20 cellular contexts compared by ENCODE assay signal in the genomic region with DNA sequence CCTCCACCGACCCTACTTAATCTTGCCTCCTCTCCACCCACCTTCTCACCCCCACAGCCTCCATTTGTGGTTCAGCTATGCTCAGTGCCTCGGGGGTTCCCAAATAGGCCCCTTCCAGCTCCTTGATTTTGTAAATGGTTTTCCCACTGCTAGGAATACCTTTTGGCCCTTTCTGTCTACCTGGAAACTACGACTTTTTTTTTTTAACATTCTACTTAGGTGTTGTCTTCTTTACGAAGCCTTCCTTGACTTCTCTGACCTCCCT. TPM values are rescaled to one million over a fixed set of nuclear protein-coding genes. Genes with fewer than 3 reads are reported as not detected.
DNase-seq lines count a peak whose midpoint lies in the region; ATAC-seq, FAIRE-seq and TF ChIP-seq lines count a peak whose summit lies in the region.
"Had no signal": no experiment of that assay in that cellular context is flagged by ENCODE, and none has a peak within 500 bp of the region (broad histone marks: within the 10 kb centered on the region; RNA-seq: fewer than 3 reads in every experiment).

No MANE protein-coding gene starts in this region.

- in situ Hi-C loops in GM12878 (cut with MboI) = no loop called here

- ATAC-seq in natural killer cell treated with Interleukin-12 subunit alpha and Interleukin-12 subunit beta and Interleukin-15 and Interleukin-18, amount 100 ng/mL, for 72 hours = no peak
- ATAC-seq in natural killer cell = no peak
- ATAC-seq in GM12878 = no peak
- no peak for ATAC-seq in GM18868 (IDR thresholded peaks at IDR 0.05; ENCODE audit: unreplicated experiment)
- ATAC-seq: esophagus mucosa had no signal

- TF ChIP-seq CTCF in natural killer cell (IDR thresholded peaks at IDR 0.05) = no peak
- TF ChIP-seq CTCF in GM12878 (IDR thresholded peaks at IDR 0.05 in 2 of 3, conservative IDR thresholded peaks at IDR 0.05 in 1 of 3; ENCODE audit: control insufficient read depth in 2 of 3, extremely low read depth in 1 of 3, insufficient read depth in 1 of 3, low read depth in 3 of 3, low read length in 3 of 3) = no peak
- TF ChIP-seq CTCF in vagina (IDR thresholded peaks at IDR 0.05) = no peak

- TF ChIP-seq RAD21 in GM12878 (IDR thresholded peaks at IDR 0.05; ENCODE audit: insufficient read depth, low read depth, low read length) = no peak

- H3K27me3 ChIP-seq in GM12878 (replicated peaks in 1 of 2; ENCODE audit: control insufficient read depth in 2 of 2, insufficient read depth in 2 of 2, low read length in 1 of 2) (no peaks in the 10 kb centered on the region), muscle layer of duodenum (ENCODE audit: low read depth, low read length) (no peaks in the 10 kb centered on the region), vagina (no peaks in the 10 kb centered on the region)
- H3K27me3 ChIP-seq: neutrophil had no signal

- H3K4me1 ChIP-seq in GM12878 (ENCODE audit: control insufficient read depth, insufficient read depth, low read length) (peaks cover 60% of the 10 kb centered on the region), muscle layer of duodenum (ENCODE audit: control insufficient read depth in 1 of 2, insufficient read depth in 2 of 2, low read length in 2 of 2) (peaks cover 0 to 17% of the 10 kb centered on the region in 2 donors), vagina (peaks cover 43% of the 10 kb centered on the region)

- H3K79me2 ChIP-seq in GM12878 (ENCODE audit: control insufficient read depth, insufficient read depth, low read length) = peaks cover 10% of the 10 kb centered on the region

- FAIRE-seq in GM12878 (lab: Jason Lieb, UNC) = no peak

- no peak for TF ChIP-seq POLR2A in GM12878 (IDR thresholded peaks at IDR 0.05; ENCODE audit: low read depth, low read length)
- TF ChIP-seq POLR2A in vagina (IDR thresholded peaks at IDR 0.05) = no peak

- no peak for DNase-seq in natural killer cell treated with Interleukin-12 subunit alpha and Interleukin-12 subunit beta and Interleukin-15 and Interleukin-18, amount 100 ng/mL, for 72 hours (ENCODE audit: low spot score)
- DNase-seq in natural killer cell (no peak), GM12878 (ENCODE audit: low read depth, low spot score) (no peak), vagina (ENCODE audit: extremely low spot score in 2 of 2) (no peak), ureter (ENCODE audit: low spot score) (no peak), NCI-H1048 (lab: John Stamatoyannopoulos, UW) (no peak)
- DNase-seq: activated CD4-positive, alpha-beta T cell treated with anti-CD3 and anti-CD28 coated beads, Interleukin-2, amount 50 U/mL, for 4 hours; activated CD8-positive, alpha-beta memory T cell treated with anti-CD3 and anti-CD28 coated beads, Interleukin-2, amount 50 U/mL, for 48 hours; activated gamma-delta T cell; amniotic stem cell; effector CD4-positive, alpha-beta T cell; GM23248; NCI-H1417 treated with DMSO at 0.1 percent for 48 hours; NCI-H526; stimulated activated CD4-positive, alpha-beta T cell treated with anti-CD3 and anti-CD28 coated beads, Interleukin-4, amount 100 ng/mL, for 4 hours had no signal

- peak overlapping the region; percentile 97 for H3K27ac ChIP-seq in GM12878 (ENCODE audit: control insufficient read depth, insufficient read depth)
- peak overlapping the region; percentile 76 for H3K27ac ChIP-seq in muscle layer of duodenum (ENCODE audit: low read length)
- peak overlapping the region; percentile 53 for H3K27ac ChIP-seq in vagina
- H3K27ac ChIP-seq: C4-2B, GM23248, neutrophil had no signal

- no peak overlapping the region for H2AFZ ChIP-seq in GM12878 (ENCODE audit: control insufficient read depth, low read depth, low read length)
- H2AFZ ChIP-seq: GM23248 had no signal

- POLR2A ChIA-PET in GM12878 (lab: Charles Lee) = interaction anchor here (1.1 to 7.4 kb wide), 8 partner anchors 7 to 271 kb away, joined by 3 to 145 read pairs (median 32); a partner anchor contains a TSS

- intact Hi-C loops in natural killer cell (cut with micrococcal nuclease) (no loop called here), GM12878 (cut with micrococcal nuclease; ENCODE audit: unreplicated experiment) (no loop called here), vagina (cut with DNase I) (no loop called here)

- H3K9me3 ChIP-seq in GM12878 (replicated peaks; ENCODE audit: control insufficient read depth, insufficient read depth, low read length) (no peaks in the 10 kb centered on the region), muscle layer of duodenum (ENCODE audit: control insufficient read depth in 1 of 2, low read length in 2 of 2) (no peaks in the 10 kb centered on the region), vagina (no peaks in the 10 kb centered on the region)
- H3K9me3 ChIP-seq: neutrophil had no signal

- CTCF ChIA-PET in GM12878 (lab: Yijun Ruan, JAX) = interaction anchor here (0.9 to 6.8 kb wide), 10 partner anchors 8 to 52 kb away, joined by 3 to 70 read pairs (median 6); no protein-coding TSS in a partner anchor

- H3K4me3 Mint-ChIP-seq in natural killer cell treated with Interleukin-12 subunit alpha and Interleukin-12 subunit beta and Interleukin-15 and Interleukin-18, amount 100 ng/mL, for 72 hours = no peak overlapping the region
- no peak overlapping the region for H3K4me3 Mint-ChIP-seq in natural killer cell

- no TSS peak for BruUV-seq in GM12878 (replicated peaks; lab: Mats Ljungman, UMichigan)

- TF ChIP-seq EP300 in GM12878 (IDR thresholded peaks at IDR 0.05; ENCODE audit: borderline replicate concordance in 1 of 2, control insufficient read depth in 1 of 2, low read depth in 2 of 2, low read length in 2 of 2) = no peak

- H3K4me2 ChIP-seq in GM12878 (ENCODE audit: control insufficient read depth, insufficient read depth) = peak overlapping the region; percentile 63; the same call in 1 of the 2 replicates

- H3K27me3 Mint-ChIP-seq in natural killer cell treated with Interleukin-12 subunit alpha and Interleukin-12 subunit beta and Interleukin-15 and Interleukin-18, amount 100 ng/mL, for 72 hours = peaks cover 0 to 13% of the 10 kb centered on the region in 2 donors
- H3K27me3 Mint-ChIP-seq in natural killer cell (ENCODE audit: low read depth in 2 of 2) = peaks cover 20 to 23% of the 10 kb centered on the region in 2 donors

- H3K36me3 ChIP-seq in GM12878 (ENCODE audit: control insufficient read depth in 2 of 2, insufficient read depth in 2 of 2, low read length in 1 of 2) (no peaks in the 10 kb centered on the region), muscle layer of duodenum (ENCODE audit: control insufficient read depth in 1 of 2, insufficient read depth in 2 of 2, low read length in 2 of 2) (no peaks in the 10 kb centered on the region), vagina (no peaks in the 10 kb centered on the region)
- H3K36me3 ChIP-seq: neutrophil had no signal

- 81% methylated on average over 4 of the region's 4 CpGs for WGBS in GM12878 (ENCODE audit: insufficient coverage, insufficient replicate concordance, low lambda C conversion rate, missing lambda C conversion rate)

- H3K27ac Mint-ChIP-seq in natural killer cell treated with Interleukin-12 subunit alpha and Interleukin-12 subunit beta and Interleukin-15 and Interleukin-18, amount 100 ng/mL, for 72 hours = peak overlapping the region; percentile 35 to 50
- H3K27ac Mint-ChIP-seq in natural killer cell = no peak overlapping the region

- no peaks in the 10 kb centered on the region for H4K20me1 ChIP-seq in GM12878 (ENCODE audit: control insufficient read depth, insufficient read depth)

- RAD21 ChIA-PET in GM12878 (lab: Charles Lee; ENCODE audit: unreplicated experiment) = interaction anchor here (1.0 to 7.3 kb wide), 13 partner anchors 8 to 96 kb away, joined by 3 to 153 read pairs (median 24); a partner anchor contains a TSS

- no peaks in the 10 kb centered on the region for H3K36me3 Mint-ChIP-seq in natural killer cell treated with Interleukin-12 subunit alpha and Interleukin-12 subunit beta and Interleukin-15 and Interleukin-18, amount 100 ng/mL, for 72 hours
- H3K36me3 Mint-ChIP-seq in natural killer cell = no peaks in the 10 kb centered on the region

- H3K4me1 Mint-ChIP-seq in natural killer cell treated with Interleukin-12 subunit alpha and Interleukin-12 subunit beta and Interleukin-15 and Interleukin-18, amount 100 ng/mL, for 72 hours (ENCODE audit: low read depth in 2 of 2) = peaks cover 31 to 45% of the 10 kb centered on the region in 2 donors
- peaks cover 34 to 47% of the 10 kb centered on the region in 2 donors for H3K4me1 Mint-ChIP-seq in natural killer cell

- H3K9ac ChIP-seq in GM12878 (ENCODE audit: control insufficient read depth, insufficient read depth, low read length) = no peak overlapping the region
- H3K9ac ChIP-seq: GM23248 had no signal

- SMC1A ChIA-PET in GM12878 (lab: Charles Lee; ENCODE audit: uncharacterized antibody, unreplicated experiment) = interaction anchor here (1.1 to 12.5 kb wide), 14 partner anchors 8 to 98 kb away, joined by 3 to 188 read pairs (median 32); a partner anchor contains a TSS

- H3K4me3 ChIP-seq in GM12878 (no peak overlapping the region), muscle layer of duodenum (ENCODE audit: low read depth in 1 of 2, low read length in 2 of 2) (no peak overlapping the region), vagina (no peak overlapping the region)
- H3K4me3 ChIP-seq: GM23248 had no signal

- H3K9me3 Mint-ChIP-seq in natural killer cell treated with Interleukin-12 subunit alpha and Interleukin-12 subunit beta and Interleukin-15 and Interleukin-18, amount 100 ng/mL, for 72 hours = no peaks in the 10 kb centered on the region
- H3K9me3 Mint-ChIP-seq in natural killer cell = no peaks in the 10 kb centered on the region

TF ChIP-seq in GM12878, 131 proteins besides CTCF, POLR2A, EP300 and RAD21 (continues in another document):
- no peak for TF ChIP-seq RCOR1 (conservative IDR thresholded peaks at IDR 0.05; ENCODE audit: low read depth, low read length)

RNA-seq across cellular contexts. Expression of a gene that starts 27.2 kb away (rescaled TPM):
- total RNA-seq in natural killer cell treated with Interleukin-12 subunit alpha and Interleukin-12 subunit beta and Interleukin-15 and Interleukin-18, amount 100 ng/mL, for 72 hours = 10 to 100 TPM; 36.7 to 48.6 TPM
- total RNA-seq in natural killer cell (100 to 1,000 TPM; 199 to 241 (median 222) TPM), GM12878 (2014; rRNA removed) (106 and 108 TPM in 2 replicates), GM12878 (2014; rRNA removed; fragmentation: Illumina TruSeq; extraction: Trizol) (168 and 179 TPM in 2 replicates), GM12878 (2021) (169 and 181 TPM in 2 replicates), vagina (110 TPM), ureter (114 TPM)
- 343 and 354 TPM in 2 replicates for total RNA-seq in GM12878 (2013; cell fraction: nucleolus; rRNA removed)
- polyA plus RNA-seq in GM12878 (2011; ENCODE audit: low read depth) = 158 TPM
- polyA plus RNA-seq in GM12878 (2011; rRNA removed) (189 and 280 TPM in 2 replicates), GM12878 (2014; fragmentation: Illumina TruSeq; extraction: Trizol) (219 and 380 TPM in 2 replicates), GM12878 (2014; fragmentation: Nextera tagmentation; extraction: Ambion mirVana) (100 to 1,000 TPM; 101 to 138 TPM), GM12878 (2014; rRNA removed) (155 and 174 TPM in 2 replicates), GM12878 (2016; fragmentation: Nextera tagmentation; extraction: Ambion mirVana) (100 to 1,000 TPM; 341 to 372 TPM)
- 33.8 and 38.8 TPM in 2 replicates for polyA plus RNA-seq in GM12878 (2011; cell fraction: cytosol; rRNA removed)
- 93.5 and 111 TPM in 2 replicates for polyA plus RNA-seq in GM12878 (2011; cell fraction: nucleus; rRNA removed)
- polyA plus RNA-seq in GM12878 (2012) = 313 and 387 TPM in 2 replicates
- polyA minus RNA-seq in GM12878 (2011; rRNA and poly(A)+ RNA removed) = 37.1 and 72.9 TPM in 2 replicates
- polyA minus RNA-seq in GM12878 (2011; cell fraction: cytosol; rRNA and poly(A)+ RNA removed) = 31.5 and 42.2 TPM in 2 replicates
- 57.9 and 72.6 TPM in 2 replicates for polyA minus RNA-seq in GM12878 (2011; cell fraction: nucleus; rRNA and poly(A)+ RNA removed)

Comparison
In these comparisons a context has a peak if more than half of its experiments do, and no peak if none do; other contexts are left out.
1. H3K27ac Mint-ChIP-seq: peak in natural killer cell treated with Interleukin-12 subunit alpha and Interleukin-12 subunit beta and Interleukin-15 and Interleukin-18, amount 100 ng/mL, for 72 hours (2 of 2); none in natural killer cell (0 of 2).
2. Peak in every context shown above with its lines, with median percentiles within 50 percentile points of each other: H3K27ac ChIP-seq.